In genomic region chr3:129933471-129933870, GRCh38 we compare ENCODE assay signal across 21 cellular contexts. TPM values are rescaled to one million over a fixed set of nuclear protein-coding genes. Genes with fewer than 3 reads are reported as not detected.
"Had no signal": no experiment of that assay in that cellular context is flagged by ENCODE, and none has a peak within 500 bp of the region (broad histone marks: within the 10 kb centered on the region; RNA-seq: fewer than 3 reads in every experiment).

No MANE protein-coding gene starts in this region.

- H3K9me3 ChIP-seq: SK-N-SH had no signal

- FAIRE-seq: RCC 7860 had no signal

- DNase-seq: KBM-7, NCI-H1092, NCI-H1105 treated with DMSO at 0.1 percent for 48 hours, NCI-H1417 treated with DMSO at 0.1 percent for 48 hours, NCI-H146, NCI-H1694 treated with DMSO at 0.1 percent for 48 hours, NCI-H1930, NCI-H2081, NCI-H2107, NCI-H2227 treated with DMSO at 0.1 percent for 48 hours, NCI-H510A, NCI-H524 treated with DMSO at 0.1 percent for 48 hours, NCI-H69, RPMI8226, SHP77, SK-N-SH had no signal

- H3K4me2 ChIP-seq: SK-N-SH had no signal

- H3K27ac ChIP-seq: HL-60 had no signal

- H3K9ac ChIP-seq: SK-N-SH had no signal

RNA-seq across cellular contexts. Expression of gene TRH, which starts 41.0 kb away (rescaled TPM):
- total RNA-seq: LHCN-M2, MCF 10A, SK-MEL-5 had no signal
- polyA plus RNA-seq: SK-N-SH had no signal
